Comparison of ENCODE assay signal across 18 cellular contexts in genomic region chr1:234782057-234782800, GRCh38.
DNase-seq lines count a peak whose midpoint lies in the region; ATAC-seq and TF ChIP-seq lines count a peak whose summit lies in the region.
"Had no signal": no experiment of that assay in that cellular context is flagged by ENCODE, and none has a peak within 500 bp of the region (broad histone marks: within the 10 kb centered on the region; RNA-seq: fewer than 3 reads in every experiment).

No MANE protein-coding gene starts in this region.

- H3K4me1 Mint-ChIP-seq in WTC11 (peaks cover 10% of the 10 kb centered on the region), type B pancreatic cell (ENCODE audit: unreplicated experiment) (no peaks in the 10 kb centered on the region)
- no peaks in the 10 kb centered on the region for H3K4me1 Mint-ChIP-seq in activated naive CD8-positive, alpha-beta T cell treated with anti-CD3 and anti-CD28 coated beads for 36 hours
- H3K4me1 Mint-ChIP-seq in activated CD4-positive, alpha-beta memory T cell treated with anti-CD3 and anti-CD28 coated beads for 36 hours (ENCODE audit: low read depth) = no peaks in the 10 kb centered on the region

- H3K27me3 Mint-ChIP-seq in WTC11 (ENCODE audit: low read depth) = no peaks in the 10 kb centered on the region
- no peaks in the 10 kb centered on the region for H3K27me3 Mint-ChIP-seq in type B pancreatic cell
- H3K27me3 Mint-ChIP-seq in activated naive CD8-positive, alpha-beta T cell treated with anti-CD3 and anti-CD28 coated beads for 36 hours = no peaks in the 10 kb centered on the region
- no peaks in the 10 kb centered on the region for H3K27me3 Mint-ChIP-seq in activated CD4-positive, alpha-beta memory T cell treated with anti-CD3 and anti-CD28 coated beads for 36 hours
- H3K27me3 Mint-ChIP-seq: activated CD8-positive, alpha-beta T cell treated with anti-CD3 and anti-CD28 coated beads for 36 hours had no signal

- no peaks in the 10 kb centered on the region for H3K9me3 Mint-ChIP-seq in WTC11
- H3K9me3 Mint-ChIP-seq in type B pancreatic cell = no peaks in the 10 kb centered on the region
- H3K9me3 Mint-ChIP-seq in activated naive CD8-positive, alpha-beta T cell treated with anti-CD3 and anti-CD28 coated beads for 36 hours = no peaks in the 10 kb centered on the region
- H3K9me3 Mint-ChIP-seq in activated CD4-positive, alpha-beta memory T cell treated with anti-CD3 and anti-CD28 coated beads for 36 hours = no peaks in the 10 kb centered on the region
- H3K9me3 Mint-ChIP-seq: activated CD8-positive, alpha-beta T cell treated with anti-CD3 and anti-CD28 coated beads for 36 hours; activated T-helper 2 cell treated with anti-CD3 and anti-CD28 coated beads, Interferon-gamma antibody, Interleukin-2, Interleukin-4, amounts not matched to agents 10 μg/mL and 5 μg/mL and 100 μg/mL, durations not matched to agents 14 hours and 24 hours and 36 hours had no signal

- H3K4me3 Mint-ChIP-seq in WTC11 = no peak overlapping the region
- H3K4me3 Mint-ChIP-seq in type B pancreatic cell = no peak overlapping the region
- no peak overlapping the region for H3K4me3 Mint-ChIP-seq in activated naive CD8-positive, alpha-beta T cell treated with anti-CD3 and anti-CD28 coated beads for 36 hours
- H3K4me3 Mint-ChIP-seq in activated CD4-positive, alpha-beta memory T cell treated with anti-CD3 and anti-CD28 coated beads for 36 hours = no peak overlapping the region
- H3K4me3 Mint-ChIP-seq: activated CD8-positive, alpha-beta T cell treated with anti-CD3 and anti-CD28 coated beads for 36 hours had no signal

- H3K27me3 ChIP-seq in right atrium auricular region = no peaks in the 10 kb centered on the region
- H3K27me3 ChIP-seq in left ventricle myocardium inferior (ENCODE audit: low read depth) = peaks cover 43% of the 10 kb centered on the region
- no peaks in the 10 kb centered on the region for H3K27me3 ChIP-seq in hepatocyte
- H3K27me3 ChIP-seq: ovary had no signal

- H3K9me3 ChIP-seq in right atrium auricular region (no peaks in the 10 kb centered on the region), left ventricle myocardium inferior (replicated peaks) (no peaks in the 10 kb centered on the region), hepatocyte (ENCODE audit: low read depth) (no peaks in the 10 kb centered on the region)
- H3K9me3 ChIP-seq: ovary had no signal

- H3K4me1 ChIP-seq in right atrium auricular region (no peaks in the 10 kb centered on the region), left ventricle myocardium inferior (peaks cover 6% of the 10 kb centered on the region), hepatocyte (ENCODE audit: insufficient read depth) (no peaks in the 10 kb centered on the region)

- H3K36me3 ChIP-seq in right atrium auricular region (no peaks in the 10 kb centered on the region), left ventricle myocardium inferior (no peaks in the 10 kb centered on the region), hepatocyte (replicated peaks; ENCODE audit: insufficient read depth, low read depth) (no peaks in the 10 kb centered on the region)
- H3K36me3 ChIP-seq: ovary had no signal

- POLR2A ChIA-PET in WTC11 (lab: Charles Lee) = interaction anchor here (0.6 kb wide), 1 partner anchor 444 kb away, joined by 6 read pairs; no protein-coding TSS in a partner anchor
- POLR2A ChIA-PET in activated CD4-positive, alpha-beta memory T cell treated with anti-CD3 and anti-CD28 coated beads for 36 hours (lab: Charles Lee) = interaction anchor here (1.3 to 1.4 kb wide), 2 partner anchors 61 to 180 kb away, joined by 4 read pairs; no protein-coding TSS in a partner anchor

- DNase-seq in right atrium auricular region (ENCODE audit: low spot score) = peak; percentile 57
- no peak for DNase-seq in left ventricle myocardium inferior
- DNase-seq in WTC11 (ENCODE audit: low spot score) = no peak
- DNase-seq in hepatocyte (ENCODE audit: low spot score) = peak; percentile 30
- DNase-seq in type B pancreatic cell (ENCODE audit: extremely low spot score, unreplicated experiment) = peak; percentile 65
- no peak for DNase-seq in activated naive CD8-positive, alpha-beta T cell treated with anti-CD3 and anti-CD28 coated beads for 36 hours
- no peak for DNase-seq in activated CD4-positive, alpha-beta memory T cell treated with anti-CD3 and anti-CD28 coated beads for 36 hours
- DNase-seq: amniotic stem cell; central memory CD4-positive, alpha-beta T cell; EL; foreskin keratinocyte; NCI-H1092 treated with DMSO at 0.1 percent for 48 hours; stimulated activated CD4-positive, alpha-beta T cell treated with anti-CD3 and anti-CD28 coated beads, Interleukin-2, amount 100 ng/mL, for 48 hours had no signal

- H3K27ac ChIP-seq in right atrium auricular region (no peak overlapping the region), left ventricle myocardium inferior (replicated peaks) (no peak overlapping the region), hepatocyte (peak overlapping the region; percentile 56)
- H3K27ac ChIP-seq: foreskin keratinocyte, ovary, RWPE1 had no signal

- ATAC-seq in WTC11 (no peak), GM19395 (IDR thresholded peaks at IDR 0.05; ENCODE audit: unreplicated experiment) (no peak)
- ATAC-seq: foreskin keratinocyte had no signal

- H3K4me3 ChIP-seq in right atrium auricular region (no peak overlapping the region), left ventricle myocardium inferior (no peak overlapping the region), hepatocyte (no peak overlapping the region)
- H3K4me3 ChIP-seq: ovary had no signal

- H4K20me1 ChIP-seq in hepatocyte (ENCODE audit: insufficient read depth, poor library complexity, severe bottlenecking) = no peaks in the 10 kb centered on the region

- TF ChIP-seq CTCF in right atrium auricular region (IDR thresholded peaks at IDR 0.05) = no peak
- TF ChIP-seq CTCF in left ventricle myocardium inferior (IDR thresholded peaks at IDR 0.05; ENCODE audit: borderline replicate concordance) = no peak
- TF ChIP-seq CTCF in WTC11 (IDR thresholded peaks at IDR 0.05) = no peak
- TF ChIP-seq CTCF in hepatocyte (IDR thresholded peaks at IDR 0.05; ENCODE audit: poor library complexity) = no peak
- TF ChIP-seq CTCF in type B pancreatic cell (conservative IDR thresholded peaks at IDR 0.05) = no peak

- WGBS in hepatocyte (ENCODE audit: low lambda C conversion rate, missing lambda C conversion rate) = 88% methylated on average over 8 of the region's 8 CpGs

- intact Hi-C loops in left ventricle myocardium inferior (cut with micrococcal nuclease) = no loop called here
- intact Hi-C loops in activated CD4-positive, alpha-beta memory T cell treated with anti-CD3 and anti-CD28 coated beads for 36 hours (cut with micrococcal nuclease) = no loop called here

- H3K4me2 ChIP-seq in hepatocyte = no peak overlapping the region

- H2AFZ ChIP-seq in hepatocyte = no peak overlapping the region

- no peaks in the 10 kb centered on the region for H3K9me2 ChIP-seq in hepatocyte (replicated peaks; ENCODE audit: insufficient read depth)

- CTCF ChIA-PET in WTC11 (lab: Charles Lee) = no interaction called here
- CTCF ChIA-PET in activated CD4-positive, alpha-beta memory T cell treated with anti-CD3 and anti-CD28 coated beads for 36 hours (lab: Charles Lee) = interaction anchor here (0.5 kb wide), 1 partner anchor 169 kb away, joined by 3 read pairs; no protein-coding TSS in a partner anchor

- H3K36me3 Mint-ChIP-seq in WTC11 (no peaks in the 10 kb centered on the region), type B pancreatic cell (no peaks in the 10 kb centered on the region)
- H3K36me3 Mint-ChIP-seq in activated naive CD8-positive, alpha-beta T cell treated with anti-CD3 and anti-CD28 coated beads for 36 hours = no peaks in the 10 kb centered on the region
- H3K36me3 Mint-ChIP-seq in activated CD4-positive, alpha-beta memory T cell treated with anti-CD3 and anti-CD28 coated beads for 36 hours = no peaks in the 10 kb centered on the region

- H3K79me2 ChIP-seq in hepatocyte = no peaks in the 10 kb centered on the region

- H3K27ac Mint-ChIP-seq in WTC11 = no peak overlapping the region
- no peak overlapping the region for H3K27ac Mint-ChIP-seq in type B pancreatic cell
- no peak overlapping the region for H3K27ac Mint-ChIP-seq in activated naive CD8-positive, alpha-beta T cell treated with anti-CD3 and anti-CD28 coated beads for 36 hours
- no peak overlapping the region for H3K27ac Mint-ChIP-seq in activated CD4-positive, alpha-beta memory T cell treated with anti-CD3 and anti-CD28 coated beads for 36 hours
- H3K27ac Mint-ChIP-seq: activated CD8-positive, alpha-beta T cell treated with anti-CD3 and anti-CD28 coated beads for 36 hours; activated T-helper 2 cell treated with anti-CD3 and anti-CD28 coated beads, Interferon-gamma antibody, Interleukin-2, Interleukin-4, amounts not matched to agents 10 μg/mL and 5 μg/mL and 100 μg/mL, durations not matched to agents 14 hours and 24 hours and 36 hours had no signal

TF ChIP-seq in WTC11, 78 proteins besides CTCF, POLR2A, EP300 and RAD21:
- TF ChIP-seq ZNF423 (CRISPR knock-in tag; IDR thresholded peaks at IDR 0.05) (no peak), ATF1 (CRISPR knock-in tag; IDR thresholded peaks at IDR 0.05) (no peak), CREM (CRISPR knock-in tag; IDR thresholded peaks at IDR 0.05) (no peak), ZNF263 (CRISPR knock-in tag; IDR thresholded peaks at IDR 0.05; ENCODE audit: low read depth) (no peak), OVOL2 (CRISPR knock-in tag; IDR thresholded peaks at IDR 0.05; ENCODE audit: borderline replicate concordance) (0 out of 2 replicates have a peak, but pooled peaks have one; percentile 13)
TF ChIP-seq in WTC11: peak in this region for 1.

Comparison
In these comparisons a context has a peak if more than half of its experiments do, and no peak if none do; other contexts are left out.
1. DNase-seq: peak in right atrium auricular region (single experiment), hepatocyte (single experiment) and type B pancreatic cell (single experiment); none in left ventricle myocardium inferior (single experiment), WTC11 (single experiment), activated naive CD8-positive, alpha-beta T cell treated with anti-CD3 and anti-CD28 coated beads for 36 hours (single experiment) and activated CD4-positive, alpha-beta memory T cell treated with anti-CD3 and anti-CD28 coated beads for 36 hours (single experiment).